37 cellular contexts compared by ENCODE assay signal in genomic region chr16:27789595-27790241, GRCh38.
"Had no signal": no experiment of that assay in that cellular context is flagged by ENCODE, and none has a peak within 500 bp of the region (broad histone marks: within the 10 kb centered on the region; RNA-seq: fewer than 3 reads in every experiment).

No MANE protein-coding gene starts in this region.

- ATAC-seq: activated CD8-positive, alpha-beta T cell treated with anti-CD3 and anti-CD28 coated beads for 36 hours; activated naive CD8-positive, alpha-beta T cell treated with anti-CD3 and anti-CD28 coated beads, Interleukin-2, amount 50 U/mL, for 24 hours; activated T-cell treated with anti-CD3 and anti-CD28 coated beads, Interleukin-2, amount 50 U/mL, for 72 hours; activated T-helper 17 cell treated with anti-CD3 and anti-CD28 coated beads, Interleukin-2, amount 50 U/mL, for 72 hours had no signal

- H3K27me3 ChIP-seq: ascending aorta, cardiac muscle cell had no signal

- H3K36me3 Mint-ChIP-seq: activated CD4-positive, alpha-beta memory T cell treated with anti-CD3 and anti-CD28 coated beads for 36 hours; activated naive CD4-positive, alpha-beta T cell treated with anti-CD3 and anti-CD28 coated beads, Interleukin-2, amount 10 ng/mL, durations not matched to agents 7 days and 5 days; activated naive CD4-positive, alpha-beta T cell treated with anti-CD3 and anti-CD28 coated beads, Interleukin-2, amount 50 U/mL, for 24 hours; activated naive CD8-positive, alpha-beta T cell; activated naive CD8-positive, alpha-beta T cell treated with anti-CD3 and anti-CD28 coated beads, Interleukin-2, amount 10 ng/mL, durations not matched to agents 7 days and 5 days; brain had no signal

- H3K27ac Mint-ChIP-seq: activated B cell treated with CpG ODN at 0.5 μM for 24 hours; activated CD4-positive, alpha-beta memory T cell treated with anti-CD3 and anti-CD28 coated beads for 36 hours; activated CD4-positive, alpha-beta T cell treated with anti-CD3 and anti-CD28 coated beads, Interleukin-2, amount 10 ng/mL, durations not matched to agents 24 days and 14 days; activated CD8-positive, alpha-beta T cell treated with anti-CD3 and anti-CD28 coated beads for 36 hours; activated naive CD4-positive, alpha-beta T cell treated with anti-CD3 and anti-CD28 coated beads, Interleukin-2, amount 10 ng/mL, durations not matched to agents 7 days and 5 days; activated naive CD4-positive, alpha-beta T cell treated with anti-CD3 and anti-CD28 coated beads, Interleukin-2, amount 50 U/mL, for 24 hours; activated naive CD8-positive, alpha-beta T cell; activated naive CD8-positive, alpha-beta T cell treated with anti-CD3 and anti-CD28 coated beads, Interleukin-2, amount 10 ng/mL, durations not matched to agents 7 days and 5 days; activated naive CD8-positive, alpha-beta T cell treated with anti-CD3 and anti-CD28 coated beads, Interleukin-2, amount 50 U/mL, for 24 hours; activated T-cell treated with anti-CD3 and anti-CD28 coated beads, Interleukin-2, amount 50 U/mL, for 72 hours; activated T-helper 1 cell treated with anti-CD3 and anti-CD28 coated beads, Interleukin-12 subunit alpha, Interleukin-12 subunit beta, Interleukin-2, Interleukin-4 antibody, amounts not matched to agents 30 ng/mL and 10 ng/mL and 1 ng/mL, durations not matched to agents 14 hours and 24 hours and 36 hours; activated T-helper 17 cell treated with anti-CD3 and anti-CD28 coated beads, Interleukin-2, amount 50 U/mL, for 72 hours; brain; T-helper 1 cell treated with Interleukin-12 subunit alpha and Interleukin-12 subunit beta and Interleukin-4 antibody, amounts not matched to agents 30 μg/mL and 1 μg/mL, for 36 hours; T-helper 2 cell treated with Interferon-gamma antibody and Interleukin-4, amounts not matched to agents 5 μg/mL and 100 μg/mL, for 36 hours had no signal

- H3K27me3 Mint-ChIP-seq: activated B cell treated with CpG ODN at 0.5 μM for 24 hours; activated CD4-positive, alpha-beta memory T cell treated with anti-CD3 and anti-CD28 coated beads for 36 hours; activated CD4-positive, alpha-beta T cell treated with anti-CD3 and anti-CD28 coated beads, Interleukin-2, amount 10 ng/mL, durations not matched to agents 24 days and 14 days; activated CD8-positive, alpha-beta T cell treated with anti-CD3 and anti-CD28 coated beads for 36 hours; activated naive CD4-positive, alpha-beta T cell treated with anti-CD3 and anti-CD28 coated beads, Interleukin-2, amount 10 ng/mL, durations not matched to agents 7 days and 5 days; activated naive CD4-positive, alpha-beta T cell treated with anti-CD3 and anti-CD28 coated beads, Interleukin-2, amount 50 U/mL, for 24 hours; activated naive CD8-positive, alpha-beta T cell; activated naive CD8-positive, alpha-beta T cell treated with anti-CD3 and anti-CD28 coated beads, Interleukin-2, amount 10 ng/mL, durations not matched to agents 7 days and 5 days; activated naive CD8-positive, alpha-beta T cell treated with anti-CD3 and anti-CD28 coated beads, Interleukin-2, amount 50 U/mL, for 24 hours; central memory CD8-positive, alpha-beta T cell had no signal

- H3K4me3 ChIP-seq: ascending aorta, cardiac muscle cell had no signal

- H3K9me3 Mint-ChIP-seq: activated B cell treated with CpG ODN at 0.5 μM for 24 hours; activated CD4-positive, alpha-beta memory T cell treated with anti-CD3 and anti-CD28 coated beads for 36 hours; activated CD4-positive, alpha-beta T cell treated with anti-CD3 and anti-CD28 coated beads, Interleukin-2, amount 10 ng/mL, durations not matched to agents 24 days and 14 days; activated CD8-positive, alpha-beta T cell treated with anti-CD3 and anti-CD28 coated beads for 36 hours; activated naive CD4-positive, alpha-beta T cell treated with anti-CD3 and anti-CD28 coated beads, Interleukin-2, amount 10 ng/mL, durations not matched to agents 7 days and 5 days; activated naive CD4-positive, alpha-beta T cell treated with anti-CD3 and anti-CD28 coated beads, Interleukin-2, amount 50 U/mL, for 24 hours; activated naive CD8-positive, alpha-beta T cell treated with anti-CD3 and anti-CD28 coated beads, Interleukin-2, amount 10 ng/mL, durations not matched to agents 7 days and 5 days; activated naive CD8-positive, alpha-beta T cell treated with anti-CD3 and anti-CD28 coated beads, Interleukin-2, amount 50 U/mL, for 24 hours; activated T-cell treated with anti-CD3 and anti-CD28 coated beads, Interleukin-2, amount 50 U/mL, for 4 hours; activated T-cell treated with anti-CD3 and anti-CD28 coated beads, Interleukin-2, amount 50 U/mL, for 72 hours; activated T-helper 1 cell treated with anti-CD3 and anti-CD28 coated beads, Interleukin-12 subunit alpha, Interleukin-12 subunit beta, Interleukin-2, Interleukin-4 antibody, amounts not matched to agents 30 ng/mL and 10 ng/mL and 1 ng/mL, durations not matched to agents 14 hours and 24 hours and 36 hours; activated T-helper 17 cell treated with anti-CD3 and anti-CD28 coated beads, Interleukin-2, amount 50 U/mL, for 72 hours; central memory CD8-positive, alpha-beta T cell; T-helper 1 cell treated with Interleukin-12 subunit alpha and Interleukin-12 subunit beta and Interleukin-4 antibody, amounts not matched to agents 30 μg/mL and 1 μg/mL, for 36 hours; T-helper 2 cell treated with Interferon-gamma antibody and Interleukin-4, amounts not matched to agents 5 μg/mL and 100 μg/mL, for 36 hours had no signal

- FAIRE-seq: bronchial epithelial cell, TTC549 had no signal

- H3K9me3 ChIP-seq: ascending aorta had no signal

- H3K4me3 Mint-ChIP-seq: activated B cell treated with CpG ODN at 0.5 μM for 24 hours; activated CD4-positive, alpha-beta memory T cell treated with anti-CD3 and anti-CD28 coated beads for 36 hours; activated CD4-positive, alpha-beta T cell treated with anti-CD3 and anti-CD28 coated beads, Interleukin-2, amount 10 ng/mL, durations not matched to agents 24 days and 14 days; activated CD8-positive, alpha-beta T cell treated with anti-CD3 and anti-CD28 coated beads for 36 hours; activated naive CD4-positive, alpha-beta T cell treated with anti-CD3 and anti-CD28 coated beads, Interleukin-2, amount 10 ng/mL, durations not matched to agents 7 days and 5 days; activated naive CD4-positive, alpha-beta T cell treated with anti-CD3 and anti-CD28 coated beads, Interleukin-2, amount 50 U/mL, for 24 hours; activated naive CD8-positive, alpha-beta T cell; activated naive CD8-positive, alpha-beta T cell treated with anti-CD3 and anti-CD28 coated beads, Interleukin-2, amount 10 ng/mL, durations not matched to agents 7 days and 5 days; activated naive CD8-positive, alpha-beta T cell treated with anti-CD3 and anti-CD28 coated beads, Interleukin-2, amount 50 U/mL, for 24 hours; activated T-cell treated with anti-CD3 and anti-CD28 coated beads, Interleukin-2, amount 50 U/mL, for 4 hours; activated T-cell treated with anti-CD3 and anti-CD28 coated beads, Interleukin-2, amount 50 U/mL, for 72 hours; activated T-helper 1 cell treated with anti-CD3 and anti-CD28 coated beads, Interleukin-12 subunit alpha, Interleukin-12 subunit beta, Interleukin-2, Interleukin-4 antibody, amounts not matched to agents 30 ng/mL and 10 ng/mL and 1 ng/mL, durations not matched to agents 14 hours and 24 hours and 36 hours; activated T-helper 17 cell treated with anti-CD3 and anti-CD28 coated beads, Interleukin-2, amount 50 U/mL, for 72 hours; brain; central memory CD8-positive, alpha-beta T cell; T-helper 1 cell treated with Interleukin-12 subunit alpha and Interleukin-12 subunit beta and Interleukin-4 antibody, amounts not matched to agents 30 μg/mL and 1 μg/mL, for 36 hours; T-helper 2 cell treated with Interferon-gamma antibody and Interleukin-4, amounts not matched to agents 5 μg/mL and 100 μg/mL, for 36 hours had no signal

- H3K27ac ChIP-seq: cardiac muscle cell, VCaP had no signal

- H3K4me1 Mint-ChIP-seq: activated B cell treated with CpG ODN at 0.5 μM for 24 hours; activated CD4-positive, alpha-beta T cell treated with anti-CD3 and anti-CD28 coated beads, Interleukin-2, amount 10 ng/mL, durations not matched to agents 24 days and 14 days; activated naive CD4-positive, alpha-beta T cell treated with anti-CD3 and anti-CD28 coated beads, Interleukin-2, amount 10 ng/mL, durations not matched to agents 7 days and 5 days; activated naive CD4-positive, alpha-beta T cell treated with anti-CD3 and anti-CD28 coated beads, Interleukin-2, amount 50 U/mL, for 24 hours; activated naive CD8-positive, alpha-beta T cell treated with anti-CD3 and anti-CD28 coated beads, Interleukin-2, amount 10 ng/mL, durations not matched to agents 7 days and 5 days; activated naive CD8-positive, alpha-beta T cell treated with anti-CD3 and anti-CD28 coated beads, Interleukin-2, amount 50 U/mL, for 24 hours; activated T-helper 17 cell treated with anti-CD3 and anti-CD28 coated beads, Interleukin-2, amount 50 U/mL, for 72 hours; brain; central memory CD8-positive, alpha-beta T cell had no signal

- DNase-seq: activated B cell treated with CpG ODN at 0.5 μM for 24 hours; activated CD4-positive, alpha-beta memory T cell treated with anti-CD3 and anti-CD28 coated beads for 36 hours; activated CD4-positive, alpha-beta T cell treated with anti-CD3 and anti-CD28 coated beads for 4 hours; activated CD4-positive, alpha-beta T cell treated with anti-CD3 and anti-CD28 coated beads, Interleukin-2, amount 10 ng/mL, durations not matched to agents 24 days and 14 days; activated CD4-positive, alpha-beta T cell treated with anti-CD3 and anti-CD28 coated beads, Interleukin-2, amount 50 U/mL, for 1 hour; activated CD4-positive, alpha-beta T cell treated with anti-CD3 and anti-CD28 coated beads, Interleukin-2, amount 50 U/mL, for 4 hours; activated CD4-positive, CD25-positive, alpha-beta regulatory T cell treated with anti-CD3 and anti-CD28 coated beads, Interleukin-2, amount 50 U/mL, for 72 hours; activated CD8-positive, alpha-beta memory T cell treated with anti-CD3 and anti-CD28 coated beads, Interleukin-2, amount 50 U/mL, for 4 hours; activated CD8-positive, alpha-beta T cell treated with anti-CD3 and anti-CD28 coated beads for 36 hours; activated effector memory CD4-positive, alpha-beta T cell treated with anti-CD3 and anti-CD28 coated beads, Interleukin-2, amount 50 U/mL, for 16 hours; activated naive CD4-positive, alpha-beta T cell treated with anti-CD3 and anti-CD28 coated beads, Interleukin-2, amount 10 ng/mL, durations not matched to agents 7 days and 5 days; activated naive CD4-positive, alpha-beta T cell treated with Interleukin-2 at 50 U/mL for 16 hours; activated naive CD8-positive, alpha-beta T cell treated with anti-CD3 and anti-CD28 coated beads, Interleukin-2, amount 10 ng/mL, durations not matched to agents 7 days and 5 days; activated naive CD8-positive, alpha-beta T cell treated with anti-CD3 and anti-CD28 coated beads, Interleukin-2, amount 50 U/mL, for 24 hours; activated T-cell treated with anti-CD3 and anti-CD28 coated beads for 4 hours; activated T-cell treated with anti-CD3 and anti-CD28 coated beads, Interleukin-2, amount 50 U/mL, for 1 hour; activated T-cell treated with anti-CD3 and anti-CD28 coated beads, Interleukin-2, amount 50 U/mL, for 4 hours; activated T-cell treated with anti-CD3 and anti-CD28 coated beads, Interleukin-2, amount 50 U/mL, for 72 hours; amygdala; anterior cingulate cortex; caudate nucleus; cerebellar nuclear complex; T-helper 2 cell; T-helper 9 cell had no signal

- H3K36me3 ChIP-seq: ascending aorta, cardiac muscle cell had no signal
